20 cellular contexts compared by ENCODE assay signal in genomic region chr7:135684134-135684533, GRCh38. TPM values are rescaled to one million over a fixed set of nuclear protein-coding genes. Genes with fewer than 3 reads are reported as not detected.
DNase-seq lines count a peak whose midpoint lies in the region; ATAC-seq, FAIRE-seq and TF ChIP-seq lines count a peak whose summit lies in the region.
"Had no signal": no experiment of that assay in that cellular context is flagged by ENCODE, and none has a peak within 500 bp of the region (broad histone marks: within the 10 kb centered on the region; RNA-seq: fewer than 3 reads in every experiment).

No MANE protein-coding gene starts in this region.

- peaks cover 19% of the 10 kb centered on the region for H3K36me3 Mint-ChIP-seq in type B pancreatic cell
- peaks cover 0 to 3% of the 10 kb centered on the region in 2 donors for H3K36me3 Mint-ChIP-seq in activated naive CD4-positive, alpha-beta T cell treated with anti-CD3 and anti-CD28 coated beads, Interleukin-2, amount 50 U/mL, for 72 hours
- H3K36me3 Mint-ChIP-seq in activated CD4-positive, alpha-beta T cell treated with anti-CD3 and anti-CD28 coated beads, Interleukin-2, amount 10 ng/mL, durations not matched to agents 24 days and 14 days (ENCODE audit: low read depth): peaks cover 2% of the 10 kb centered on the region

- CTCF ChIA-PET in HepG2 (lab: Yijun Ruan, JAX; ENCODE audit: low intra/inter-chr PET ratio, low total read pairs): no interaction called here

- H3K79me2 ChIP-seq in HepG2 (ENCODE audit: insufficient read depth, low read length): no peaks in the 10 kb centered on the region

- in situ Hi-C loops in HepG2 (cut with HindIII; ENCODE audit: extremely low pct_ligation_motif_present, low pct_unique_long_range_greater_than_20kb) (no loop called here), astrocyte of the spinal cord (cut with HindIII; ENCODE audit: low sequenced_read_pairs) (no loop called here)

- no peaks in the 10 kb centered on the region for H4K20me1 ChIP-seq in HepG2 (ENCODE audit: insufficient read depth, low read length)

- no peaks in the 10 kb centered on the region for H3K9me3 Mint-ChIP-seq in type B pancreatic cell
- no peaks in the 10 kb centered on the region for H3K9me3 Mint-ChIP-seq in activated naive CD4-positive, alpha-beta T cell treated with anti-CD3 and anti-CD28 coated beads, Interleukin-2, amount 50 U/mL, for 72 hours
- H3K9me3 Mint-ChIP-seq in activated CD4-positive, alpha-beta T cell treated with anti-CD3 and anti-CD28 coated beads, Interleukin-2, amount 10 ng/mL, durations not matched to agents 24 days and 14 days: no peaks in the 10 kb centered on the region
- H3K9me3 Mint-ChIP-seq: activated naive CD4-positive, alpha-beta T cell treated with anti-CD3 and anti-CD28 coated beads for 36 hours; CD4-positive, alpha-beta memory T cell had no signal

- H3K27me3 ChIP-seq in liver (ENCODE audit: control insufficient read depth in 4 of 4, insufficient read depth in 4 of 4, low read length in 3 of 4): no peaks in the 10 kb centered on the region
- H3K27me3 ChIP-seq in HepG2 (ENCODE audit: control insufficient read depth in 1 of 2, insufficient read depth in 2 of 2, low read length in 2 of 2): no peaks in the 10 kb centered on the region
- H3K27me3 ChIP-seq: upper lobe of right lung had no signal

- H3K4me2 ChIP-seq in HepG2 (ENCODE audit: low read depth, low read length): no peak overlapping the region

- TF ChIP-seq CTCF in liver (IDR thresholded peaks at IDR 0.05; ENCODE audit: low read depth, low read length, missing input control) (no peak), HepG2 (CRISPR knock-in tag; IDR thresholded peaks at IDR 0.05) (no peak), astrocyte of the spinal cord (IDR thresholded peaks at IDR 0.05; ENCODE audit: low read depth, low read length) (no peak), type B pancreatic cell (conservative IDR thresholded peaks at IDR 0.05) (no peak)

- H3K27ac ChIP-seq in liver (ENCODE audit: low read depth in 1 of 2, low read length in 2 of 2): no peak overlapping the region
- H3K27ac ChIP-seq in HepG2 (ENCODE audit: extremely low read length, insufficient read depth, low read length): no peak overlapping the region
- H3K27ac ChIP-seq: upper lobe of right lung had no signal

- H3K27ac Mint-ChIP-seq in type B pancreatic cell: peak overlapping the region; percentile 34
- no peak overlapping the region for H3K27ac Mint-ChIP-seq in activated naive CD4-positive, alpha-beta T cell treated with anti-CD3 and anti-CD28 coated beads, Interleukin-2, amount 50 U/mL, for 72 hours
- H3K27ac Mint-ChIP-seq in activated CD4-positive, alpha-beta T cell treated with anti-CD3 and anti-CD28 coated beads, Interleukin-2, amount 10 ng/mL, durations not matched to agents 24 days and 14 days: no peak overlapping the region
- H3K27ac Mint-ChIP-seq: activated naive CD4-positive, alpha-beta T cell treated with anti-CD3 and anti-CD28 coated beads for 36 hours had no signal

- no peak for ATAC-seq in HepG2
- no peak for ATAC-seq in activated naive CD4-positive, alpha-beta T cell treated with anti-CD3 and anti-CD28 coated beads, Interleukin-2, amount 50 U/mL, for 72 hours
- ATAC-seq: upper lobe of right lung had no signal

- POLR2A ChIA-PET in HepG2 (lab: Yijun Ruan, JAX): no interaction called here

- WGBS in liver: 76% methylated on average over 3 of the region's 3 CpGs
- 76% methylated on average over 3 of the region's 3 CpGs for WGBS in HepG2 (ENCODE audit: low lambda C conversion rate)

- peaks cover 24% of the 10 kb centered on the region for H3K4me1 Mint-ChIP-seq in type B pancreatic cell (ENCODE audit: unreplicated experiment)
- H3K4me1 Mint-ChIP-seq in activated CD4-positive, alpha-beta T cell treated with anti-CD3 and anti-CD28 coated beads, Interleukin-2, amount 10 ng/mL, durations not matched to agents 24 days and 14 days: peaks cover 4% of the 10 kb centered on the region

- intact Hi-C loops in HepG2 (cut with micrococcal nuclease; ENCODE audit: unreplicated experiment): no loop called here
- intact Hi-C loops in activated CD4-positive, alpha-beta T cell treated with anti-CD3 and anti-CD28 coated beads, Interleukin-2, amount 10 ng/mL, durations not matched to agents 24 days and 14 days (cut with micrococcal nuclease): no loop called here

- H3K9me3 ChIP-seq in liver (ENCODE audit: control insufficient read depth in 4 of 4, low read length in 3 of 4) (no peaks in the 10 kb centered on the region), HepG2 (ENCODE audit: low read length) (no peaks in the 10 kb centered on the region)
- H3K9me3 ChIP-seq: upper lobe of right lung had no signal

- TF ChIP-seq RAD21 in liver (IDR thresholded peaks at IDR 0.05) (no peak), HepG2 (CRISPR knock-in tag; IDR thresholded peaks at IDR 0.05) (no peak)

- no peak overlapping the region for H3K4me3 Mint-ChIP-seq in type B pancreatic cell
- H3K4me3 Mint-ChIP-seq in activated CD4-positive, alpha-beta T cell treated with anti-CD3 and anti-CD28 coated beads, Interleukin-2, amount 10 ng/mL, durations not matched to agents 24 days and 14 days: no peak overlapping the region
- H3K4me3 Mint-ChIP-seq: activated naive CD4-positive, alpha-beta T cell treated with anti-CD3 and anti-CD28 coated beads for 36 hours; CD4-positive, alpha-beta memory T cell had no signal

- H3K27me3 Mint-ChIP-seq in type B pancreatic cell: no peaks in the 10 kb centered on the region
- H3K27me3 Mint-ChIP-seq in activated CD4-positive, alpha-beta T cell treated with anti-CD3 and anti-CD28 coated beads, Interleukin-2, amount 10 ng/mL, durations not matched to agents 24 days and 14 days: peaks cover 1% of the 10 kb centered on the region
- H3K27me3 Mint-ChIP-seq: CD4-positive, alpha-beta memory T cell had no signal

- no peaks in the 10 kb centered on the region for H3K36me3 ChIP-seq in liver (ENCODE audit: control insufficient read depth in 4 of 4, insufficient read depth in 3 of 4, low read depth in 1 of 4, low read length in 3 of 4)
- H3K36me3 ChIP-seq in HepG2 (replicated peaks in 1 of 2; ENCODE audit: control insufficient read depth in 1 of 2, insufficient read depth in 2 of 2, low read length in 2 of 2): peaks cover 0 to under 1% of the 10 kb centered on the region in 2 experiments; a peak in 1 of 5 replicates
- H3K36me3 ChIP-seq: upper lobe of right lung had no signal

- DNase-seq in HepG2 (ENCODE audit: low spot score): no peak
- peak; percentile 35 for DNase-seq in astrocyte of the spinal cord (ENCODE audit: low read depth, low spot score)
- DNase-seq in hepatic stellate cell (ENCODE audit: low spot score): peak; percentile 36
- no peak for DNase-seq in type B pancreatic cell (ENCODE audit: extremely low spot score, unreplicated experiment)
- no peak for DNase-seq in activated naive CD4-positive, alpha-beta T cell treated with anti-CD3 and anti-CD28 coated beads, Interleukin-2, amount 50 U/mL, for 72 hours (ENCODE audit: low spot score in 2 of 2)
- no peak for DNase-seq in activated CD4-positive, alpha-beta T cell treated with anti-CD3 and anti-CD28 coated beads, Interleukin-2, amount 10 ng/mL, durations not matched to agents 24 days and 14 days
- no peak for DNase-seq in GDM1 (lab: John Stamatoyannopoulos, UW)
- DNase-seq: activated naive CD4-positive, alpha-beta T cell treated with anti-CD3 and anti-CD28 coated beads for 36 hours; CD4-positive, alpha-beta memory T cell; NCI-H1048; NCI-H2107; NCI-H748 treated with DMSO at 0.1 percent for 48 hours; RPMI8226; stimulated activated naive CD4-positive, alpha-beta T cell; T-helper 2 cell; upper lobe of right lung had no signal

- H2AFZ ChIP-seq in HepG2 (ENCODE audit: low read length): no peak overlapping the region

- no peak for TF ChIP-seq EP300 in HepG2 (IDR thresholded peaks at IDR 0.05; ENCODE audit: low read depth in 2 of 2, low read length in 2 of 2)
- TF ChIP-seq EP300 in HepG2 (CRISPR knock-in tag; IDR thresholded peaks at IDR 0.05; ENCODE audit: borderline replicate concordance): no peak

- H3K4me3 ChIP-seq in liver (ENCODE audit: low read depth in 1 of 3, low read length in 3 of 3): no peak overlapping the region
- H3K4me3 ChIP-seq in HepG2 (replicated peaks in 1 of 3; ENCODE audit: insufficient read depth in 1 of 3, low read depth in 2 of 3, low read length in 3 of 3): no peak overlapping the region
- no peak overlapping the region for H3K4me3 ChIP-seq in astrocyte of the spinal cord (ENCODE audit: low read depth, low read length)
- H3K4me3 ChIP-seq: upper lobe of right lung had no signal

- no TSS peak for BruUV-seq in HepG2 (replicated peaks; lab: Mats Ljungman, UMichigan)

- TF ChIP-seq POLR2A in HepG2 (IDR thresholded peaks at IDR 0.05; ENCODE audit: insufficient read depth in 1 of 2, low read depth in 2 of 2, low read length in 2 of 2): no peak

- H3K4me1 ChIP-seq in liver (ENCODE audit: control insufficient read depth in 4 of 4, insufficient read depth in 4 of 4, low read length in 3 of 4) (peaks cover 0 to 4% (median 1%) of the 10 kb centered on the region in 4 donors), HepG2 (ENCODE audit: insufficient read depth, low read length) (no peaks in the 10 kb centered on the region)

- H3K9ac ChIP-seq in liver (ENCODE audit: low read depth in 1 of 2, low read length in 2 of 2) (no peak overlapping the region), HepG2 (ENCODE audit: insufficient read depth, low read depth, low read length) (no peak overlapping the region)

- no peak for FAIRE-seq in HepG2 (lab: Jason Lieb, UNC)
- FAIRE-seq: A204.1, GM12892 had no signal

RNA-seq across cellular contexts. Expression of gene STMP1, which starts 21.8 kb away (rescaled TPM):
- total RNA-seq in liver (10 to 100 TPM in 1 of 2 donors, 1 to 10 TPM in 1; 6.8 to 16.6 TPM), HepG2 (2016; rRNA removed; fragmentation: Illumina TruSeq; extraction: Trizol) (7.2 and 10.2 TPM in 2 replicates), type B pancreatic cell (ENCODE audit: low replicate concordance) (58.2 and 61.1 TPM in 2 replicates)
- polyA plus RNA-seq in liver (10 to 100 TPM; 11.1 to 30.7 TPM), HepG2 (2011; rRNA removed) (12.2 and 16.2 TPM in 2 replicates)
- 12.9 and 15.4 TPM in 2 replicates for total RNA-seq in HepG2 (2016; cell fraction: cytosol; rRNA removed; fragmentation: Illumina TruSeq; extraction: Trizol; ENCODE audit: low read depth)
- 7.8 and 10.2 TPM in 2 replicates for total RNA-seq in HepG2 (2016; cell fraction: insoluble cytoplasmic fraction; rRNA removed; fragmentation: Illumina TruSeq; extraction: Trizol)
- total RNA-seq in HepG2 (2016; cell fraction: membrane; rRNA removed; fragmentation: Illumina TruSeq; extraction: Trizol): 19.2 and 21.3 TPM in 2 replicates
- total RNA-seq in HepG2 (2016; cell fraction: nucleus; rRNA removed; fragmentation: Illumina TruSeq; extraction: Trizol): 6.7 and 7.1 TPM in 2 replicates
- 7.0 and 11.5 TPM in 2 replicates for polyA plus RNA-seq in HepG2 (2011; cell fraction: cytosol; rRNA removed)
- 3.8 and 4.6 TPM in 2 replicates for polyA plus RNA-seq in HepG2 (2011; cell fraction: nucleus; rRNA removed)
- polyA plus RNA-seq in HepG2 (2012): 19.8 and 24.4 TPM in 2 replicates
- polyA plus RNA-seq in HepG2 (2016; cell fraction: cytosol; fragmentation: Illumina TruSeq; extraction: Trizol; ENCODE audit: low read depth): 57.9 and 83.3 TPM in 2 replicates
- polyA plus RNA-seq in HepG2 (2016; cell fraction: insoluble cytoplasmic fraction; fragmentation: Illumina TruSeq; extraction: Trizol; ENCODE audit: low read depth): 38.6 and 40.4 TPM in 2 replicates
- polyA plus RNA-seq in HepG2 (2016; cell fraction: membrane; fragmentation: Illumina TruSeq; extraction: Trizol; ENCODE audit: low read depth): 59.2 and 70.9 TPM in 2 replicates
- polyA plus RNA-seq in HepG2 (2016; cell fraction: nucleus; fragmentation: Illumina TruSeq; extraction: Trizol; ENCODE audit: insufficient read depth, low read depth): 21.0 and 21.1 TPM in 2 replicates
- polyA minus RNA-seq in HepG2 (2011; rRNA and poly(A)+ RNA removed; ENCODE audit: low replicate concordance): 6.0 and 10.3 TPM in 2 replicates
- 9.6 and 10.9 TPM in 2 replicates for polyA minus RNA-seq in HepG2 (2011; cell fraction: cytosol; rRNA and poly(A)+ RNA removed)
- polyA minus RNA-seq in HepG2 (2011; cell fraction: nucleus; rRNA and poly(A)+ RNA removed): 13.0 and 15.4 TPM in 2 replicates
- total RNA-seq in activated naive CD4-positive, alpha-beta T cell treated with anti-CD3 and anti-CD28 coated beads, Interleukin-2, amount 50 U/mL, for 72 hours: 10 to 100 TPM; 16.6 to 17.0 TPM
- 23.5 and 25.8 TPM in 2 replicates for total RNA-seq in activated CD4-positive, alpha-beta T cell treated with anti-CD3 and anti-CD28 coated beads, Interleukin-2, amount 10 ng/mL, durations not matched to agents 24 days and 14 days

RNA-seq across cellular contexts. Expression of gene SLC13A4, which starts 43.9 kb away (rescaled TPM):
- under 1 TPM; 0.14 to 0.17 TPM for total RNA-seq in liver
- polyA plus RNA-seq in liver: under 1 TPM; 0.01 to 0.06 TPM
- total RNA-seq in HepG2 (2016; rRNA removed; fragmentation: Illumina TruSeq; extraction: Trizol): not detected in 2 replicates
- not detected in 2 replicates for total RNA-seq in HepG2 (2016; cell fraction: cytosol; rRNA removed; fragmentation: Illumina TruSeq; extraction: Trizol; ENCODE audit: low read depth)
- not detected in 2 replicates for total RNA-seq in HepG2 (2016; cell fraction: insoluble cytoplasmic fraction; rRNA removed; fragmentation: Illumina TruSeq; extraction: Trizol)
- not detected in 2 replicates for total RNA-seq in HepG2 (2016; cell fraction: membrane; rRNA removed; fragmentation: Illumina TruSeq; extraction: Trizol)
- total RNA-seq in HepG2 (2016; cell fraction: nucleus; rRNA removed; fragmentation: Illumina TruSeq; extraction: Trizol): not detected in 2 replicates
- 0.04 and 0.08 TPM in 2 replicates for polyA plus RNA-seq in HepG2 (2011; rRNA removed)
- 0.04 and 0.05 TPM in 2 replicates for polyA plus RNA-seq in HepG2 (2011; cell fraction: cytosol; rRNA removed)
- 0.13 TPM in 1 of 2 replicates, not detected in the other for polyA plus RNA-seq in HepG2 (2011; cell fraction: nucleus; rRNA removed)
- 0.24 and 0.27 TPM in 2 replicates for polyA plus RNA-seq in HepG2 (2012)
- polyA plus RNA-seq in HepG2 (2016; cell fraction: cytosol; fragmentation: Illumina TruSeq; extraction: Trizol; ENCODE audit: low read depth): not detected in 2 replicates
- not detected in 2 replicates for polyA plus RNA-seq in HepG2 (2016; cell fraction: insoluble cytoplasmic fraction; fragmentation: Illumina TruSeq; extraction: Trizol; ENCODE audit: low read depth)
- polyA plus RNA-seq in HepG2 (2016; cell fraction: membrane; fragmentation: Illumina TruSeq; extraction: Trizol; ENCODE audit: low read depth): not detected in 2 replicates
- not detected in 2 replicates for polyA plus RNA-seq in HepG2 (2016; cell fraction: nucleus; fragmentation: Illumina TruSeq; extraction: Trizol; ENCODE audit: insufficient read depth, low read depth)
- not detected in 2 replicates for polyA minus RNA-seq in HepG2 (2011; rRNA and poly(A)+ RNA removed; ENCODE audit: low replicate concordance)
- not detected in 2 replicates for polyA minus RNA-seq in HepG2 (2011; cell fraction: cytosol; rRNA and poly(A)+ RNA removed)
- not detected in 2 replicates for polyA minus RNA-seq in HepG2 (2011; cell fraction: nucleus; rRNA and poly(A)+ RNA removed)
- 5.2 and 11.3 TPM in 2 replicates for total RNA-seq in type B pancreatic cell (ENCODE audit: low replicate concordance)
- total RNA-seq in activated naive CD4-positive, alpha-beta T cell treated with anti-CD3 and anti-CD28 coated beads, Interleukin-2, amount 50 U/mL, for 72 hours: not detected
- total RNA-seq in activated CD4-positive, alpha-beta T cell treated with anti-CD3 and anti-CD28 coated beads, Interleukin-2, amount 10 ng/mL, durations not matched to agents 24 days and 14 days: not detected in 2 replicates
- total RNA-seq: activated naive CD4-positive, alpha-beta T cell treated with anti-CD3 and anti-CD28 coated beads for 36 hours; CD4-positive, alpha-beta memory T cell; mucosa of gallbladder; upper lobe of right lung had no signal

Comparison
In these comparisons a context has a peak if more than half of its experiments do, and no peak if none do; other contexts are left out.
1. DNase-seq: peak in astrocyte of the spinal cord (single experiment) and hepatic stellate cell (single experiment); none in HepG2 (single experiment), type B pancreatic cell (single experiment), activated naive CD4-positive, alpha-beta T cell treated with anti-CD3 and anti-CD28 coated beads, Interleukin-2, amount 50 U/mL, for 72 hours (0 of 2), activated CD4-positive, alpha-beta T cell treated with anti-CD3 and anti-CD28 coated beads, Interleukin-2, amount 10 ng/mL, durations not matched to agents 24 days and 14 days (single experiment) and GDM1 (single experiment).